16 cellular contexts compared by ENCODE assay signal in genomic region chr20:51182571-51182970, GRCh38.
DNase-seq lines count a peak whose midpoint lies in the region; ATAC-seq and TF ChIP-seq lines count a peak whose summit lies in the region.
"Had no signal": no experiment of that assay in that cellular context is flagged by ENCODE, and none has a peak within 500 bp of the region (broad histone marks: within the 10 kb centered on the region; RNA-seq: fewer than 3 reads in every experiment).

No MANE protein-coding gene starts in this region.

- no peaks in the 10 kb centered on the region for H3K79me2 ChIP-seq in SK-N-SH (ENCODE audit: insufficient read depth)

- no peak for TF ChIP-seq RAD21 in SK-N-SH (IDR thresholded peaks at IDR 0.05; ENCODE audit: low read length)

- DNase-seq in SK-N-SH (no peak), foreskin melanocyte (peak; percentile 57), pons (ENCODE audit: low spot score) (peak; percentile 79), EL (no peak), NCI-H1417 (lab: John Stamatoyannopoulos, UW) (no peak), testis (no peak), LoVo (ENCODE audit: low spot score) (no peak)
- DNase-seq: 8988T; AML-193; CD8-positive, alpha-beta memory T cell; DMS53; HCEC 1CT; HFFc6 had no signal

- no peaks in the 10 kb centered on the region for H3F3A ChIP-seq in SK-N-SH (replicated peaks; ENCODE audit: insufficient read depth)

- no peaks in the 10 kb centered on the region for H3K9me2 ChIP-seq in SK-N-SH

- no peak overlapping the region for H3K4me2 ChIP-seq in SK-N-SH
- H3K4me2 ChIP-seq: BLaER1 had no signal

- no peak for TF ChIP-seq POLR2A in testis (IDR thresholded peaks at IDR 0.05)

- 71% methylated on average over 6 of the region's 6 CpGs for WGBS in SK-N-SH (ENCODE audit: low lambda C conversion rate)
- 82 to 88% methylated on average over 6 of the region's 6 CpGs for WGBS in testis, 2 donors

- H3K9me3 ChIP-seq in SK-N-SH = no peaks in the 10 kb centered on the region
- H3K9me3 ChIP-seq in testis = no peaks in the 10 kb centered on the region
- H3K9me3 ChIP-seq: BLaER1 had no signal

- TF ChIP-seq CTCF in SK-N-SH (IDR thresholded peaks at IDR 0.05) (no peak), testis (IDR thresholded peaks at IDR 0.05) (no peak)

- CTCF ChIA-PET in SK-N-SH (lab: Yijun Ruan, JAX) = interaction anchor here (0.6 kb wide), 1 partner anchor 1263 kb away, joined by 3 read pairs; no protein-coding TSS in a partner anchor

- intact Hi-C loops in testis (cut with DNase I; ENCODE audit: low total_unique reads) = no loop called here

- H3K4me3 ChIP-seq in SK-N-SH (ENCODE audit: low read depth in 2 of 2, low read length in 1 of 2) (no peak overlapping the region), testis (no peak overlapping the region)
- H3K4me3 ChIP-seq: BLaER1, GM12878 had no signal

- ATAC-seq in SK-N-SH treated with all-trans-retinoic acid at 6 μM for 48 hours = no peak
- ATAC-seq: GM12878 had no signal

- H4K20me1 ChIP-seq in SK-N-SH (ENCODE audit: insufficient read depth) = no peaks in the 10 kb centered on the region
- H4K20me1 ChIP-seq: BLaER1 had no signal

- TF ChIP-seq EP300 in SK-N-SH (IDR thresholded peaks at IDR 0.05; ENCODE audit: borderline replicate concordance in 1 of 2, low read depth in 1 of 2, low read length in 1 of 2) = no peak

- no peak overlapping the region for H3K9ac ChIP-seq in SK-N-SH
- H3K9ac ChIP-seq: BLaER1 had no signal

- H3K27me3 ChIP-seq in SK-N-SH (ENCODE audit: insufficient read depth) (0 out of 2 replicates have a peak, but pooled peaks cover 5% of the 10 kb centered on the region), testis (no peaks in the 10 kb centered on the region)
- H3K27me3 ChIP-seq: BLaER1 had no signal

- no peak overlapping the region for H2AFZ ChIP-seq in SK-N-SH (ENCODE audit: low read depth)

- H3K27ac ChIP-seq in SK-N-SH (ENCODE audit: low read depth in 2 of 2, low read length in 1 of 2) = no peak overlapping the region
- H3K27ac ChIP-seq in testis = no peak overlapping the region
- H3K27ac ChIP-seq: BLaER1 had no signal

- H3K4me1 ChIP-seq in SK-N-SH (ENCODE audit: control insufficient read depth in 1 of 2, insufficient read depth in 2 of 2, low read depth in 1 of 2, low read length in 1 of 2) (peaks cover 0 to 25% of the 10 kb centered on the region in 2 experiments; a peak in 1 of 4 replicates), testis (peaks cover 5% of the 10 kb centered on the region)

- POLR2A ChIA-PET in SK-N-SH (lab: Yijun Ruan, JAX) = no interaction called here

- H3K36me3 ChIP-seq in SK-N-SH (replicated peaks in 1 of 2; ENCODE audit: control insufficient read depth in 1 of 2, insufficient read depth in 2 of 2, low read length in 1 of 2) = no peaks in the 10 kb centered on the region
- H3K36me3 ChIP-seq in testis (ENCODE audit: low read depth, missing control alignments) = no peaks in the 10 kb centered on the region
- H3K36me3 ChIP-seq: BLaER1 had no signal

TF ChIP-seq in SK-N-SH treated with all-trans-retinoic acid at 6 μM for 48 hours, 23 proteins besides CTCF, POLR2A, EP300 and RAD21:
- TF ChIP-seq ISL1 (CRISPR knock-in tag; IDR thresholded peaks at IDR 0.05) (0 out of 2 replicates have a peak, but pooled peaks have one; percentile 35), TCF4 (CRISPR knock-in tag; IDR thresholded peaks at IDR 0.05; ENCODE audit: borderline replicate concordance) (no peak)

TF ChIP-seq in SK-N-SH, 30 proteins besides CTCF, POLR2A, EP300 and RAD21:
- TF ChIP-seq FOSL2 (IDR thresholded peaks at IDR 0.05; ENCODE audit: borderline replicate concordance, low read depth) = no peak
- no peak for TF ChIP-seq MXI1 (IDR thresholded peaks at IDR 0.05; ENCODE audit: low read depth, low read length)

Comparison
In these comparisons a context has a peak if more than half of its experiments do, and no peak if none do; other contexts are left out.
1. DNase-seq: peak in foreskin melanocyte (single experiment) and pons (single experiment); none in SK-N-SH (single experiment), EL (single experiment), NCI-H1417 (0 of 3), testis (single experiment) and LoVo (single experiment).